ENCODE assay signal across 13 cellular contexts in the genomic region with DNA sequence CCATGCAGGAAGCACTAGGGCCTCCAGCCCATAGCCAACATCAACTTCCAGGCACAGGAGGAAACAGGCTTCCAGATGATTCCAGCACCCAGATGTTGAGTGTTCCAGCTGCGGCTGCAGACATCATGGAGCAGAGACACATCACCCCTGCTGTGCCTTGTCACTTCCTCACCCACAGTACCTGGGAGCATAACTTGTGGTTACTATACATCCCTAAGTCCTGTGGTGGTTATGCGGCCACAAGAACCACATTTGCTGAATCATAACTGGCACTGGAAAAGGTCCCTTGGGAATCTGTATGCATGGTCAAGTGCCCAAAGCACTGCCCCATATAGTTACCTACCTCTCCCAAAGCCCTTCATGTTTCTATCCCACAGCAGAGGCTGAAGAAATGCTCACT. TPM values are rescaled to one million over a fixed set of nuclear protein-coding genes. Genes with fewer than 3 reads are reported as not detected.
DNase-seq lines count a peak whose midpoint lies in the region; ATAC-seq, FAIRE-seq and TF ChIP-seq lines count a peak whose summit lies in the region.
"Had no signal": no experiment of that assay in that cellular context is flagged by ENCODE, and none has a peak within 500 bp of the region (broad histone marks: within the 10 kb centered on the region; RNA-seq: fewer than 3 reads in every experiment).

No MANE protein-coding gene starts in this region.

- FAIRE-seq in astrocyte (lab: Jason Lieb, UNC), result no peak

- H3K27me3 Mint-ChIP-seq in astrocyte (ENCODE audit: low read depth, unreplicated experiment) (peaks cover 23% of the 10 kb centered on the region), memory B cell (no peaks in the 10 kb centered on the region), Calu3 (ENCODE audit: unreplicated experiment) (peaks cover 20% of the 10 kb centered on the region), endothelial cell (ENCODE audit: unreplicated experiment) (no peaks in the 10 kb centered on the region)
- H3K27me3 Mint-ChIP-seq: activated CD8-positive, alpha-beta memory T cell treated with anti-CD3 and anti-CD28 coated beads, Interleukin-2, amount 10 ng/mL, durations not matched to agents 7 days and 5 days; activated naive CD8-positive, alpha-beta T cell treated with anti-CD3 and anti-CD28 coated beads for 36 hours had no signal

- H4K20me1 ChIP-seq in astrocyte (ENCODE audit: insufficient read depth, low read length), result peaks cover 4% of the 10 kb centered on the region

- in situ Hi-C loops in Caki2 (cut with HindIII; ENCODE audit: low pct_unique_long_range_greater_than_20kb, low sequenced_read_pairs), result no loop called here

- H3K4me3 Mint-ChIP-seq in astrocyte (ENCODE audit: unreplicated experiment), result no peak overlapping the region
- no peak overlapping the region for H3K4me3 Mint-ChIP-seq in memory B cell
- H3K4me3 Mint-ChIP-seq in Calu3 (ENCODE audit: low read depth, unreplicated experiment), result no peak overlapping the region
- no peak overlapping the region for H3K4me3 Mint-ChIP-seq in endothelial cell (ENCODE audit: unreplicated experiment)
- H3K4me3 Mint-ChIP-seq: activated CD8-positive, alpha-beta memory T cell treated with anti-CD3 and anti-CD28 coated beads, Interleukin-2, amount 10 ng/mL, durations not matched to agents 7 days and 5 days; activated naive CD8-positive, alpha-beta T cell treated with anti-CD3 and anti-CD28 coated beads for 36 hours had no signal

- H2AFZ ChIP-seq in astrocyte (ENCODE audit: low read depth, low read length), result no peak overlapping the region

- CTCF ChIA-PET in Calu3 (lab: Charles Lee), result no interaction called here

- no TSS peak for BruUV-seq in Calu3 (replicated peaks; lab: Mats Ljungman, UMichigan)

- H3K9ac ChIP-seq in astrocyte (ENCODE audit: low read length), result no peak overlapping the region

- H3K4me3 ChIP-seq in astrocyte (ENCODE audit: insufficient read depth, low read depth, low read length) (no peak overlapping the region), psoas muscle (no peak overlapping the region)
- H3K4me3 ChIP-seq: stomach had no signal

- H3K9me3 ChIP-seq in astrocyte (ENCODE audit: insufficient read depth, low read depth, low read length) (no peaks in the 10 kb centered on the region), psoas muscle (no peaks in the 10 kb centered on the region)
- H3K9me3 ChIP-seq: stomach had no signal

- ATAC-seq in memory B cell (ENCODE audit: low read depth) (no peak), psoas muscle (no peak), HG03442 (IDR thresholded peaks at IDR 0.05; ENCODE audit: unreplicated experiment) (no peak)
- ATAC-seq: activated CD8-positive, alpha-beta memory T cell treated with anti-CD3 and anti-CD28 coated beads, Interleukin-2, amount 10 ng/mL, durations not matched to agents 7 days and 5 days had no signal

- H3K27ac Mint-ChIP-seq in astrocyte (ENCODE audit: unreplicated experiment), result no peak overlapping the region
- H3K27ac Mint-ChIP-seq in memory B cell, result peak overlapping the region; percentile 59
- no peak overlapping the region for H3K27ac Mint-ChIP-seq in Calu3 (ENCODE audit: unreplicated experiment)
- H3K27ac Mint-ChIP-seq in endothelial cell (ENCODE audit: unreplicated experiment), result no peak overlapping the region
- H3K27ac Mint-ChIP-seq: activated CD8-positive, alpha-beta memory T cell treated with anti-CD3 and anti-CD28 coated beads, Interleukin-2, amount 10 ng/mL, durations not matched to agents 7 days and 5 days; activated naive CD8-positive, alpha-beta T cell treated with anti-CD3 and anti-CD28 coated beads for 36 hours had no signal

- H3K4me1 Mint-ChIP-seq in astrocyte (ENCODE audit: low read depth, unreplicated experiment) (peaks cover 8% of the 10 kb centered on the region), memory B cell (peaks cover 43% of the 10 kb centered on the region), Calu3 (ENCODE audit: low read depth, unreplicated experiment) (no peaks in the 10 kb centered on the region), endothelial cell (ENCODE audit: unreplicated experiment) (no peaks in the 10 kb centered on the region)

- H3K4me1 ChIP-seq in astrocyte (ENCODE audit: insufficient read depth, low read length), result peaks cover 13% of the 10 kb centered on the region
- H3K4me1 ChIP-seq in psoas muscle, result no peaks in the 10 kb centered on the region
- H3K4me1 ChIP-seq: stomach had no signal

- peak; percentile 12 for DNase-seq in Caki2 (ENCODE audit: low read depth)
- peak; percentile 34 for DNase-seq in HS-5 (ENCODE audit: low read depth)
- DNase-seq in astrocyte (ENCODE audit: low read depth), result peak; percentile 49
- no peak for DNase-seq in memory B cell (ENCODE audit: low spot score in 2 of 2)
- no peak for DNase-seq in Calu3
- DNase-seq in endothelial cell (ENCODE audit: low spot score), result no peak
- no peak for DNase-seq in psoas muscle
- DNase-seq: activated CD8-positive, alpha-beta memory T cell treated with anti-CD3 and anti-CD28 coated beads, Interleukin-2, amount 10 ng/mL, durations not matched to agents 7 days and 5 days; activated naive CD8-positive, alpha-beta T cell treated with anti-CD3 and anti-CD28 coated beads for 36 hours; C1 segment of cervical spinal cord; Right ventricle myocardium superior; stomach had no signal

- H3K27me3 ChIP-seq in astrocyte (ENCODE audit: insufficient read depth, low read length) (peaks cover 13% of the 10 kb centered on the region), psoas muscle (ENCODE audit: insufficient read depth in 3 of 3, low read length in 2 of 3) (no peaks in the 10 kb centered on the region)
- H3K27me3 ChIP-seq: stomach had no signal

- intact Hi-C loops in Calu3 (cut with micrococcal nuclease; ENCODE audit: unreplicated experiment) (no loop called here), psoas muscle (cut with DNase I) (no loop called here)

- H3K4me2 ChIP-seq in astrocyte (ENCODE audit: low read length), result no peak overlapping the region

- no peaks in the 10 kb centered on the region for H3K79me2 ChIP-seq in astrocyte (ENCODE audit: insufficient read depth, low read length)

- 68 to 76% (median 74%) methylated on average over 2 of the region's 2 CpGs for WGBS in psoas muscle, 3 donors

- no peaks in the 10 kb centered on the region for H3K36me3 Mint-ChIP-seq in astrocyte (ENCODE audit: low read depth, unreplicated experiment)
- H3K36me3 Mint-ChIP-seq in memory B cell, result peaks cover 2% of the 10 kb centered on the region
- H3K36me3 Mint-ChIP-seq in Calu3 (ENCODE audit: insufficient read depth, unreplicated experiment), result no peaks in the 10 kb centered on the region
- no peaks in the 10 kb centered on the region for H3K36me3 Mint-ChIP-seq in endothelial cell (ENCODE audit: low read depth, unreplicated experiment)

- no peaks in the 10 kb centered on the region for H3K9me3 Mint-ChIP-seq in astrocyte (ENCODE audit: unreplicated experiment)
- peaks cover 6% of the 10 kb centered on the region for H3K9me3 Mint-ChIP-seq in memory B cell
- no peaks in the 10 kb centered on the region for H3K9me3 Mint-ChIP-seq in Calu3 (ENCODE audit: low read depth, unreplicated experiment)
- no peaks in the 10 kb centered on the region for H3K9me3 Mint-ChIP-seq in endothelial cell (ENCODE audit: unreplicated experiment)

- H3K36me3 ChIP-seq in astrocyte (ENCODE audit: insufficient read depth, low read length) (no peaks in the 10 kb centered on the region), psoas muscle (ENCODE audit: insufficient read depth in 1 of 2, low read depth in 1 of 2) (no peaks in the 10 kb centered on the region)
- H3K36me3 ChIP-seq: stomach had no signal

- H3K27ac ChIP-seq in astrocyte (ENCODE audit: low read depth, low read length) (no peak overlapping the region), psoas muscle (no peak overlapping the region)
- H3K27ac ChIP-seq: stomach had no signal

- TF ChIP-seq CTCF in astrocyte (IDR thresholded peaks at IDR 0.05; ENCODE audit: insufficient read depth, low read depth, low read length) (no peak), Calu3 (IDR thresholded peaks at IDR 0.05; ENCODE audit: unreplicated experiment) (no peak), endothelial cell (IDR thresholded peaks at IDR 0.05; ENCODE audit: unreplicated experiment) (no peak), psoas muscle (IDR thresholded peaks at IDR 0.05) (no peak)

RNA-seq across cellular contexts. Expression of a gene that starts 56.6 kb away (rescaled TPM):
- 3.9 and 6.6 TPM in 2 replicates for total RNA-seq in Caki2 (2014; rRNA removed; shearing (Covaris generic); ENCODE audit: low replicate concordance)
- 9.4 and 10.2 TPM in 2 replicates for total RNA-seq in astrocyte
- total RNA-seq in Calu3 (2022), result 3.6 and 4.9 TPM in 2 replicates
- total RNA-seq in endothelial cell (ENCODE audit: unreplicated experiment), result 4.1 TPM
- under 1 TPM; 0.15 to 0.62 (median 0.21) TPM for total RNA-seq in psoas muscle
- under 1 TPM; 0.07 to 0.31 (median 0.12) TPM for polyA plus RNA-seq in psoas muscle

Comparison
In these comparisons a context has a peak if more than half of its experiments do, and no peak if none do; other contexts are left out.
1. DNase-seq: peak in Caki2 (single experiment), HS-5 (single experiment) and astrocyte (single experiment); none in memory B cell (0 of 2), Calu3 (single experiment), endothelial cell (single experiment) and psoas muscle (0 of 2).